Comparison of ENCODE assay signal across 8 cellular contexts in the genomic region with DNA sequence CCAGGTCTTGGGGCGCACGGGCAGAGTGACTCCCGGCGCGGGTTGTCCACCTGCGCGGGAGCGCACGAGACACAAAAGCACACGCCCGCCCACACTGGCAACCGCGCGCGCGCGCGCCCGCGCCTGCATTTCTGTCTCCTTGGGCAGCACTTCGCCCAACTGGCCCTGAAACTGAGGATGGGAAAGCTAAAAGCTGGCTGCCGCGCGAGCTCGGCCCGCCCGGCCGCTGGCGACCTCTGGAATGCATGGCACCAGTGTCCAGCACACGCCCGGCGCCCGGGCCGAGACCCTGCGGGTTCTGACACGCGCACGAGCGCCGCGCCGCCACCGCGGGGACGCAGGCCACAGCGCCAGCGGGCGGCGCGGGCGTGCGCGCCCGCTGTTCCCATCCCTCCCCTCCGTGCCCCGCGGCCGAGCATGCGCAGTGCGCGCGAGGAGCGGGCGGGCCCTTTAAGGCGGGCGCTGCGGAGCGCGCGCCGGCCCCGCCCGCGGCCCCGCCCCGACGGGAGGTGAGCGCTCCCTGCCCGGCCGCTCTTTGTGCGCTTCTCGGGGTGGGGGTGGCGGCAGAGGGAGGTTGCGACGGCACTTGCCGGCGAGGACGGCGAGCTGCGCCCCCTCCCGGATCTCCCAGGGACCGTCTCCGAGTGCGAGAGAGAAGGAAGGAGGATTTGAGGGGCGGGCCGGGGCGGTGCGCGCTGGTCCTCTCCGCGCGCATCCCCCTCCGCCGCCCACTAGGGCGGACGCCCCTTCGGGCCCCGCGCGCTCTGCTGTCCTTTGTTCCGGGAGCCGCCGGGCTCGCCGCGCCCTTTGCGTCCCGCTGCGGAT. TPM values are rescaled to one million over a fixed set of nuclear protein-coding genes. Genes with fewer than 3 reads are reported as not detected.
DNase-seq lines count a peak whose midpoint lies in the region; ATAC-seq, FAIRE-seq and TF ChIP-seq lines count a peak whose summit lies in the region.

No MANE protein-coding gene starts in this region.

- H3K27me3 ChIP-seq in endothelial cell of umbilical vein (ENCODE audit: control insufficient read depth in 2 of 2, insufficient read depth in 2 of 2, low read length in 2 of 2) = peaks cover 1 to 2% of the 10 kb centered on the region in 2 experiments
- peaks cover 16% of the 10 kb centered on the region for H3K27me3 ChIP-seq in mononuclear cell (ENCODE audit: insufficient read depth, low read length)

- peak overlapping the region; percentile 92 for H2AFZ ChIP-seq in endothelial cell of umbilical vein (ENCODE audit: low read depth, low read length)

- peak; percentile 79 for TF ChIP-seq POLR2A in endothelial cell of umbilical vein (IDR thresholded peaks at IDR 0.05; ENCODE audit: low read depth, low read length)

- H3K9me3 ChIP-seq in endothelial cell of umbilical vein (replicated peaks; ENCODE audit: control insufficient read depth, insufficient read depth, low read length) (no peaks in the 10 kb centered on the region), mononuclear cell (ENCODE audit: low read depth, low read length) (no peaks in the 10 kb centered on the region)

- H3K4me3 ChIP-seq in endothelial cell of umbilical vein (replicated peaks in 1 of 3; ENCODE audit: insufficient read depth in 1 of 3, low read depth in 1 of 3, low read length in 3 of 3) (peak overlapping the region; percentile 84 to 97 (median 95)), mononuclear cell (ENCODE audit: low read length) (peak overlapping the region; percentile 68)

- no peaks in the 10 kb centered on the region for H3K9me1 ChIP-seq in endothelial cell of umbilical vein (replicated peaks; ENCODE audit: control insufficient read depth, extremely low read depth, insufficient read depth, low read length)

- H4K20me1 ChIP-seq in endothelial cell of umbilical vein (replicated peaks; ENCODE audit: control insufficient read depth, extremely low read depth, insufficient read depth, low read length) = no peaks in the 10 kb centered on the region

- POLR2A ChIA-PET in endothelial cell of umbilical vein (lab: Charles Lee) = interaction anchor here (1.0 to 1.4 kb wide), 2 partner anchors 66 to 543 kb away, joined by 3 to 5 read pairs; no protein-coding TSS in a partner anchor

- peak; percentile 69 for ATAC-seq in GM19468 (IDR thresholded peaks at IDR 0.05; ENCODE audit: extremely low read depth, unreplicated experiment)

- peaks cover 7 to 8% of the 10 kb centered on the region in 2 experiments for H3K36me3 ChIP-seq in endothelial cell of umbilical vein (ENCODE audit: control insufficient read depth in 2 of 2, extremely low read depth in 1 of 2, insufficient read depth in 2 of 2, low read length in 2 of 2)

- peak; percentile 73 to 85 for TF ChIP-seq CTCF in endothelial cell of umbilical vein (IDR thresholded peaks at IDR 0.05; ENCODE audit: extremely low read depth in 1 of 2, insufficient read depth in 1 of 2, low read depth in 1 of 2, low read length in 2 of 2)

- H3K27ac ChIP-seq in endothelial cell of umbilical vein (ENCODE audit: insufficient read depth, low read depth, low read length) = peak overlapping the region; percentile 96

- DNase-seq in COLO668 (lab: John Stamatoyannopoulos, UW; ENCODE audit: unreplicated experiment) (peak; percentile 98), HS-5 (ENCODE audit: low read depth) (peak; percentile 41), NOMO-1 (lab: John Stamatoyannopoulos, UW; ENCODE audit: unreplicated experiment in 2 of 2) (peak; percentile 73 to 91), endothelial cell of umbilical vein (ENCODE audit: low read depth, low spot score) (peak; percentile 94)
- peak; percentile 64 for DNase-seq in activated CD8-positive, alpha-beta memory T cell treated with anti-CD3 and anti-CD28 coated beads, Interleukin-2, amount 50 U/mL, for 24 hours (ENCODE audit: extremely low read depth)
- peak; percentile 62 to 74 for DNase-seq in stimulated activated CD8-positive, alpha-beta memory T cell treated with anti-CD3 and anti-CD28 coated beads, Interleukin-2, amount 100 ng/mL, for 1 hour (ENCODE audit: low read depth in 2 of 2)

- CTCF ChIA-PET in endothelial cell of umbilical vein (lab: Charles Lee) = interaction anchor here (0.8 to 3.8 kb wide), 7 partner anchors 17 to 636 kb away, joined by 3 to 30 read pairs (median 3); no protein-coding TSS in a partner anchor

- H3K79me2 ChIP-seq in endothelial cell of umbilical vein (ENCODE audit: control insufficient read depth, insufficient read depth, low read length) = peaks cover 18% of the 10 kb centered on the region

- H3K4me1 ChIP-seq in endothelial cell of umbilical vein (ENCODE audit: control insufficient read depth, extremely low read depth, insufficient read depth, low read length) (peaks cover 22% of the 10 kb centered on the region), mononuclear cell (ENCODE audit: insufficient read depth, low read length) (peaks cover 24% of the 10 kb centered on the region)

- intact Hi-C loops in endothelial cell of umbilical vein (cut with micrococcal nuclease) = loop anchor here (1.0 to 10.0 kb wide), 13 partner anchors 48 to 1160 kb away; a partner anchor contains a TSS

- peak; percentile 54 for FAIRE-seq in endothelial cell of umbilical vein (lab: Jason Lieb, UNC)

- dilution Hi-C loops in endothelial cell of umbilical vein (cut with MboI; ENCODE audit: extremely low pct_ligation_motif_present, low sequenced_read_pairs) = no loop called here

- peak overlapping the region; percentile 98 for H3K9ac ChIP-seq in endothelial cell of umbilical vein (replicated peaks; ENCODE audit: extremely low read depth, insufficient read depth, low read length)

- peak overlapping the region; percentile 97 for H3K4me2 ChIP-seq in endothelial cell of umbilical vein (ENCODE audit: insufficient read depth, low read length)

- BruUV-seq in endothelial cell of umbilical vein (replicated peaks; lab: Mats Ljungman, UMichigan) = no TSS peak

TF ChIP-seq in endothelial cell of umbilical vein, 7 proteins besides CTCF, POLR2A, EP300 and RAD21:
- TF ChIP-seq POLR2AphosphoS5 (IDR thresholded peaks at IDR 0.05; ENCODE audit: insufficient read depth, low read depth, low read length) (peak; percentile 54), FOS (IDR thresholded peaks at IDR 0.05; ENCODE audit: borderline replicate concordance, insufficient read depth, low read length) (no peak)

RNA-seq across cellular contexts. Expression of a gene that starts 1.1 kb away (rescaled TPM):
- 18.2 and 22.6 TPM in 2 replicates for total RNA-seq in endothelial cell of umbilical vein
- polyA plus RNA-seq in endothelial cell of umbilical vein = 11.0 and 13.3 TPM in 2 replicates
- polyA plus RNA-seq in endothelial cell of umbilical vein (2011; cell fraction: cytosol; rRNA removed) = 4.8 and 6.9 TPM in 2 replicates
- 13.4 and 13.7 TPM in 2 replicates for polyA plus RNA-seq in endothelial cell of umbilical vein (2011; cell fraction: nucleus; rRNA removed)
- polyA plus RNA-seq in endothelial cell of umbilical vein (2012) = 7.8 and 13.2 TPM in 2 replicates
- 8.4 and 9.5 TPM in 2 replicates for polyA minus RNA-seq in endothelial cell of umbilical vein
- polyA minus RNA-seq in endothelial cell of umbilical vein (2011; cell fraction: cytosol; rRNA and poly(A)+ RNA removed) = 2.5 TPM
- polyA minus RNA-seq in endothelial cell of umbilical vein (2011; cell fraction: nucleus; rRNA and poly(A)+ RNA removed) = 6.2 and 13.5 TPM in 2 replicates
- total RNA-seq in mononuclear cell = 1.3 TPM

Comparison
In these comparisons a context has a peak if more than half of its experiments do, and no peak if none do; other contexts are left out.
1. Peak in every context shown above with its lines: DNase-seq, ATAC-seq, H3K4me3 ChIP-seq and H3K27ac ChIP-seq.
2. DNase-seq: peak in every context shown above with its lines; median percentile 98 in COLO668; 94 in endothelial cell of umbilical vein; 82 in NOMO-1; 68 in stimulated activated CD8-positive, alpha-beta memory T cell treated with anti-CD3 and anti-CD28 coated beads, Interleukin-2, amount 100 ng/mL, for 1 hour; 64 in activated CD8-positive, alpha-beta memory T cell treated with anti-CD3 and anti-CD28 coated beads, Interleukin-2, amount 50 U/mL, for 24 hours; 41 in HS-5.